Comparison of ENCODE assay signal across 8 cellular contexts in the genomic region with DNA sequence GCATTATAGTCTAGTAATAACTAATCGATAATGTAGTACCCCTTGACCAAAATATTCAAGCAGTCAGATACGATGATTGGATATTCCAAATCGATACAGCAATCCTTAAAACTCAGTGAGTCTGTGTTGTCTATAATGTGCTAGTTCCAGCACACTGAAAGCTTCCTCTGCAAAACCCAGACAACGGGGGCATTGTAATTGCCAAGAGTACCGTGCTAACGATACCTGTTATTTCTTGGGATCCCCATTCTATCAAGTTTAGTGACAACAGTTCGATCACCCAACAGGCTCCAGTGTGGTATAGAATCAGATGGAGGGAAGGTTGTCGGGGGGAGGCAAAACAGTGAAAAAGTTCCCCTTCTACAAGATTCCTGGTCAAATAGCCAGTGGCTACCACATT. TPM values are rescaled to one million over a fixed set of nuclear protein-coding genes. Genes with fewer than 3 reads are reported as not detected.
DNase-seq lines count a peak whose midpoint lies in the region; ATAC-seq and TF ChIP-seq lines count a peak whose summit lies in the region.

No MANE protein-coding gene starts in this region.

- POLR2A ChIA-PET in BJ (lab: Charles Lee) = interaction anchor here (0.6 kb wide), 1 partner anchor 657 kb away, joined by 5 read pairs; no protein-coding TSS in a partner anchor

- H3K9me3 ChIP-seq in MG63 (no peaks in the 10 kb centered on the region), duodenal mucosa (ENCODE audit: control insufficient read depth in 1 of 2, low read length in 2 of 2) (no peaks in the 10 kb centered on the region)

- H3K9ac ChIP-seq in duodenal mucosa (ENCODE audit: low read depth in 1 of 2, low read length in 2 of 2) = peak overlapping the region; percentile 98 to 99

- DNase-seq in BJ (ENCODE audit: low read depth) (no peak), MG63 (no peak), neural crest cell (ENCODE audit: low read depth, low spot score) (no peak), posterior vena cava (ENCODE audit: low spot score) (no peak)

- intact Hi-C loops in posterior vena cava (cut with DNase I) = loop anchor here (5.0 to 10.0 kb wide), 2 partner anchors 246 to 248 kb away; no protein-coding TSS in a partner anchor

- H3K36me3 Mint-ChIP-seq in neural crest cell (ENCODE audit: low read depth) = no peaks in the 10 kb centered on the region

- H3K4me1 Mint-ChIP-seq in neural crest cell = peaks cover 36% of the 10 kb centered on the region

- peaks cover 12 to 19% of the 10 kb centered on the region in 2 donors for H3K4me1 ChIP-seq in duodenal mucosa (ENCODE audit: control insufficient read depth in 1 of 2, insufficient read depth in 2 of 2, low read length in 2 of 2)

- ATAC-seq in HG02571 (IDR thresholded peaks at IDR 0.05; ENCODE audit: unreplicated experiment) (no peak), GM21786 (IDR thresholded peaks at IDR 0.05; ENCODE audit: unreplicated experiment) (no peak), HG03457 (IDR thresholded peaks at IDR 0.05; ENCODE audit: unreplicated experiment) (no peak)

- no peak for TF ChIP-seq CTCF in BJ (IDR thresholded peaks at IDR 0.05; ENCODE audit: insufficient read depth, low read depth, low read length)
- no peak for TF ChIP-seq CTCF in neural crest cell (conservative IDR thresholded peaks at IDR 0.05)

- no peaks in the 10 kb centered on the region for H3K9me3 Mint-ChIP-seq in neural crest cell

- H3K4me3 Mint-ChIP-seq in neural crest cell = peak overlapping the region; percentile 93

- peak overlapping the region; percentile 100 for H3K27ac ChIP-seq in duodenal mucosa (ENCODE audit: low read depth, low read length)

- peak overlapping the region; percentile 78 for H3K27ac Mint-ChIP-seq in neural crest cell (ENCODE audit: unreplicated experiment)

- H3K27me3 Mint-ChIP-seq in neural crest cell (ENCODE audit: low read depth) = no peaks in the 10 kb centered on the region

- CTCF ChIA-PET in BJ (lab: Yijun Ruan, JAX) = interaction anchor here (0.6 to 1.9 kb wide), 5 partner anchors 134 to 249 kb away, joined by 3 to 8 read pairs (median 4); no protein-coding TSS in a partner anchor

- no peaks in the 10 kb centered on the region for H3K27me3 ChIP-seq in BJ (ENCODE audit: control insufficient read depth, insufficient read depth, low read length)
- H3K27me3 ChIP-seq in MG63 = no peaks in the 10 kb centered on the region
- no peaks in the 10 kb centered on the region for H3K27me3 ChIP-seq in duodenal mucosa (ENCODE audit: control insufficient read depth in 1 of 2, insufficient read depth in 2 of 2, low read length in 2 of 2)

- H3K4me3 ChIP-seq in BJ (ENCODE audit: low read depth, low read length) (peak overlapping the region; percentile 52), MG63 (peak overlapping the region; percentile 69), duodenal mucosa (ENCODE audit: low read depth in 1 of 2, low read length in 2 of 2) (peak overlapping the region; percentile 82 to 84)

- H3K36me3 ChIP-seq in BJ (ENCODE audit: control insufficient read depth, insufficient read depth, low read length) (no peaks in the 10 kb centered on the region), MG63 (no peaks in the 10 kb centered on the region), duodenal mucosa (ENCODE audit: control insufficient read depth in 1 of 2, insufficient read depth in 2 of 2, low read length in 2 of 2) (no peaks in the 10 kb centered on the region)

RNA-seq across cellular contexts. Expression of a gene that starts 0.9 kb away (rescaled TPM):
- 3.7 and 4.1 TPM in 2 replicates for polyA plus RNA-seq in BJ (2011; rRNA removed)
- polyA minus RNA-seq in BJ (2011; rRNA and poly(A)+ RNA removed) = 3.1 and 4.6 TPM in 2 replicates
- total RNA-seq in MG63 (2014; rRNA removed; shearing (Covaris generic); ENCODE audit: low replicate concordance) = 0.30 and 3.7 TPM in 2 replicates
- total RNA-seq in neural crest cell (3.5 and 4.0 TPM in 2 replicates), posterior vena cava (10 to 100 TPM; 12.4 to 13.9 TPM)
